25 cellular contexts compared by ENCODE assay signal in the genomic region with DNA sequence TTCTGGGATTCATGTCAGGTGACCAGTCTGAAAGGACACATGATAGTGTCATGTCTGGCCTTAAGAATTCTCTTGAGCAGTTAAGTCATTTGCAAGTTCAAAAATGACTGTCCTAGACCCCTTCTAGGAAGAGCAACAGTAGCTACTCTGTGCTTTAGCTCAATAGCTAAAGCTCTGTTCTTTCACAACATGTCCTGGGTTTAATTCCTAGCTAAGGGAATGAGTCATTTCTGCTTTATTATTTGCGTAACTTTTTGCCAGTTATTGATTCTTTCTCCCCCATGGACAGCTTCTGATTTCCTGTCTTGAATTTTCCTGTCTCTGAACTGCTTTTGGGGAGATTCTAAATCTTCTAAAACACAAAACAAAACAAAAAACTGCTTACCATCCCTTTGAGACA.
"Had no signal": no experiment of that assay in that cellular context is flagged by ENCODE, and none has a peak within 500 bp of the region (broad histone marks: within the 10 kb centered on the region; RNA-seq: fewer than 3 reads in every experiment).

No MANE protein-coding gene starts in this region.

- DNase-seq: dorsolateral prefrontal cortex; effector CD4-positive, alpha-beta T cell; foreskin fibroblast; gastrocnemius medialis; head of caudate nucleus; mesendoderm; midbrain; naive thymus-derived CD4-positive, alpha-beta T cell; stimulated activated CD4-positive, alpha-beta T cell treated with anti-CD3 and anti-CD28 coated beads, Interleukin-12 subunit alpha, Interleukin-12 subunit beta, amount 100 ng/mL, for 4 hours; stimulated activated CD4-positive, alpha-beta T cell treated with anti-CD3 and anti-CD28 coated beads, Interleukin-1b, Interleukin-23, amount 100 ng/mL, for 48 hours; stimulated activated CD4-positive, alpha-beta T cell treated with anti-CD3 and anti-CD28 coated beads, Interleukin-4, amount 100 ng/mL, for 1 hour; stimulated activated CD8-positive, alpha-beta memory T cell treated with anti-CD3 and anti-CD28 coated beads, Interleukin-4, amount 100 ng/mL, for 48 hours; stimulated activated naive CD4-positive, alpha-beta T cell; stimulated activated naive CD8-positive, alpha-beta T cell treated with anti-CD3 and anti-CD28 coated beads, Interleukin-15, amount 100 ng/mL, for 72 hours; transverse colon; upper lobe of right lung; uterus had no signal

- H3K27me3 ChIP-seq: neural progenitor cell, suprapubic skin, transverse colon, upper lobe of right lung, uterus had no signal

- H3K4me3 ChIP-seq: dorsolateral prefrontal cortex, gastrocnemius medialis, neural progenitor cell, smooth muscle cell, suprapubic skin, transverse colon, upper lobe of right lung, uterus had no signal

- H3K4me1 ChIP-seq: gastrocnemius medialis, neural progenitor cell, parathyroid adenoma, suprapubic skin, transverse colon, upper lobe of right lung, uterus had no signal

- H3K27ac ChIP-seq: dorsolateral prefrontal cortex, epithelial cell of prostate, gastrocnemius medialis, neural progenitor cell, parathyroid adenoma, suprapubic skin, transverse colon, upper lobe of right lung, uterus had no signal

- H3K9ac ChIP-seq: neural progenitor cell, parathyroid adenoma had no signal

- ATAC-seq: esophagus mucosa; gastrocnemius medialis; naive thymus-derived CD4-positive, alpha-beta T cell; sciatic nerve; stimulated activated naive CD8-positive, alpha-beta T cell treated with anti-CD3 and anti-CD28 coated beads, Interleukin-15, amount 100 ng/mL, for 72 hours; upper lobe of right lung had no signal

- H3K36me3 ChIP-seq: gastrocnemius medialis, neural progenitor cell, suprapubic skin, transverse colon, upper lobe of right lung, uterus had no signal

- FAIRE-seq: keratinocyte had no signal

- H3K9me3 ChIP-seq: gastrocnemius medialis, suprapubic skin, transverse colon, upper lobe of right lung, uterus had no signal
